In genomic region chr15:46213551-46213950, GRCh38 we compare ENCODE assay signal across 6 cellular contexts.
"Had no signal": no experiment of that assay in that cellular context is flagged by ENCODE, and none has a peak within 500 bp of the region (broad histone marks: within the 10 kb centered on the region; RNA-seq: fewer than 3 reads in every experiment).

No MANE protein-coding gene starts in this region.

- H3K36me3 ChIP-seq: HAP-1 had no signal

- DNase-seq: GM23248, GOT3, H7, IMR-90 had no signal

- H3K9me3 ChIP-seq: HAP-1 had no signal

- H3K4me3 ChIP-seq: GM23248, HAP-1, K562 had no signal

- H3K27ac ChIP-seq: GM23248 had no signal

- H3K4me1 ChIP-seq: HAP-1 had no signal
